Comparison of ENCODE assay signal across 8 cellular contexts in the genomic region with DNA sequence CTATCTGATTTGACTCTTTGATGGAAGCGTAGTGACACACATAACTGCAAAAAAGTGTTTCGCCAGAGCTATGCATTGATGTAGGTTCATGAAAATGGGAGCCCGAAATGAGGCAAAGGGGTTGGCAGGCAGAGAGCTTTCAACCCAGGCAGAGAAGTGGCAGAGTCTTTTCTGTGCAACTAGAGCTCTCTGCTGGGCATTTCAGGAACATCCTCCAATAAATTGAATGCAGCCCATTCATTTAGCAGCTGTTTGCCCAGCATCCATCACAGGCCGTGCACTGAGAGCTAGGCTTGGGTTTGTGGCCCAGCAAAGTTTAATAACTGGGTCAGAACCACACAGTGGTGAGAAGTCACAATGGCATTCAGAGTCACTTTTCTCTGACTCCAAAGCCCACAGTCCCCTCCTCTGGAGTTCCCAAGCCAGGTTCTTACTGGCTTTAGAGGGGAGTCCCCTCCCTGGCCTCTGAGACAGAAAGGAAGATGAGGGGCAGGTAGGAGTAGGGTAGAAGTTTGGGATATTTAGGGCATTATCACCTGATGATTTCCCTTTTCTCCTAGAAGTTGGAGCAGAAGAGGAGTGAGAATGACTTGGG.
A peak's percentile ranks its signal among the peaks of the same experiment; 100 is the strongest.
DNase-seq lines count a peak whose midpoint lies in the region; ATAC-seq and TF ChIP-seq lines count a peak whose summit lies in the region.

No MANE protein-coding gene starts in this region.

- DNase-seq in AG10803 (ENCODE audit: low read depth) (peak; percentile 41), NCI-H2196 (lab: John Stamatoyannopoulos, UW; ENCODE audit: unreplicated experiment) (peak; percentile 58), iPS-NIHi7 (ENCODE audit: extremely low spot score) (peak; percentile 70), T-helper 9 cell (no peak)
- DNase-seq in activated CD4-positive, alpha-beta T cell treated with anti-CD3 and anti-CD28 coated beads, Interleukin-2, amount 50 U/mL, for 1 hour: peak; percentile 5

- TF ChIP-seq CTCF in AG10803 (conservative IDR thresholded peaks at IDR 0.05; ENCODE audit: low read length) (peak; percentile 58), GM12872 (IDR thresholded peaks at IDR 0.05; ENCODE audit: insufficient read depth, low read depth, low read length) (peak; percentile 57)

- H3K4me3 ChIP-seq in AG10803 (ENCODE audit: low read length): no peak overlapping the region

- ATAC-seq in HG03095 (IDR thresholded peaks at IDR 0.05; ENCODE audit: unreplicated experiment): no peak
- no peak for ATAC-seq in HG03342 (IDR thresholded peaks at IDR 0.05; ENCODE audit: unreplicated experiment)
